Comparison of ENCODE assay signal across 8 cellular contexts in the genomic region with DNA sequence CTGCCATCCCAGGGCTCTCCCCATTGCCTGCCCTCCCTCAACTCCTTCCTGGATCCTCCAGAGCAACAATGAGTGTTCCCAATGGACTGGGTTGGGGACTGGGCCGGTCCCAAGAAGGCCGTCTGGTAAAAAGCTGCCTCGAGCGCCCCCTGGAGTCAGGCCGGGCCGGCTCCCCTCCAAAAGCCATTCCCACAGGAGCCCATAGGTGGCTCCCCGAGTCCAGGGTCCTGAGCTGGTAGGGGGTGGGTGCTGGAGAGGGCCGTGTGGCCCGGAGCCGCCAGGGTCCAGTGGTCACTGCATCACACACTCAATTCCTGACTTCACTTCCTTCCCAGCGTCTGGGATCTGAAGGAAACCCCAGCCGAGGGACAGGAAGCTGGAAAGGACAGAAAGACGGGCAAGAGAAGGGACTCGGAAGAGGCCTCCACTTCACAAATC. TPM values are rescaled to one million over a fixed set of nuclear protein-coding genes. Genes with fewer than 3 reads are reported as not detected.
DNase-seq lines count a peak whose midpoint lies in the region; ATAC-seq and TF ChIP-seq lines count a peak whose summit lies in the region.

No MANE protein-coding gene starts in this region.

- peaks cover 82% of the 10 kb centered on the region for H3K36me3 ChIP-seq in CD4-positive, CD25-positive, alpha-beta regulatory T cell (ENCODE audit: control insufficient read depth, insufficient read depth, low read length)
- no peaks in the 10 kb centered on the region; the same call in 1 of the 2 replicates for H3K36me3 ChIP-seq in HAP-1 (replicated peaks)
- no peaks in the 10 kb centered on the region for H3K36me3 ChIP-seq in OCI-LY3 (replicated peaks; ENCODE audit: low read depth, low read length)

- no peaks in the 10 kb centered on the region for H3K79me2 ChIP-seq in OCI-LY3 (ENCODE audit: low read length)

- H3K4me3 ChIP-seq in CD4-positive, CD25-positive, alpha-beta regulatory T cell (ENCODE audit: low read depth, low read length), result no peak overlapping the region
- H3K4me3 ChIP-seq in HAP-1, result no peak overlapping the region
- H3K4me3 ChIP-seq in OCI-LY3 (ENCODE audit: low read length), result peak overlapping the region; percentile 55; the same call in 1 of the 2 replicates
- peak overlapping the region; percentile 44 for H3K4me3 ChIP-seq in epithelial cell of proximal tubule (ENCODE audit: low read depth, low read length)

- H3K4me2 ChIP-seq in OCI-LY3 (ENCODE audit: low read length), result peak overlapping the region; percentile 53

- no peaks in the 10 kb centered on the region for H3K9me3 ChIP-seq in CD4-positive, CD25-positive, alpha-beta regulatory T cell (ENCODE audit: control insufficient read depth in 2 of 2, low read length in 2 of 2)
- H3K9me3 ChIP-seq in HAP-1 (no peaks in the 10 kb centered on the region), OCI-LY3 (ENCODE audit: insufficient read depth, low read length) (no peaks in the 10 kb centered on the region)

- TF ChIP-seq CTCF in OCI-LY3 (IDR thresholded peaks at IDR 0.05; ENCODE audit: low read depth, low read length), result peak; percentile 94
- peak; percentile 100 for TF ChIP-seq CTCF in epithelial cell of proximal tubule (conservative IDR thresholded peaks at IDR 0.05; ENCODE audit: low read depth, low read length)

- no peak overlapping the region for H2AFZ ChIP-seq in OCI-LY3 (ENCODE audit: low read depth, low read length)

- in situ Hi-C loops in HAP-1 (cut with MboI; ENCODE audit: low sequenced_read_pairs), result no loop called here

- H4K20me1 ChIP-seq in OCI-LY3 (ENCODE audit: insufficient read depth, low read length), result no peaks in the 10 kb centered on the region

- peaks cover 0 to 28% (median 10%) of the 10 kb centered on the region in 4 donors for H3K4me1 Mint-ChIP-seq in CD4-positive, CD25-positive, alpha-beta regulatory T cell
- H3K4me1 Mint-ChIP-seq in naive B cell, result peaks cover 14 to 24% (median 18%) of the 10 kb centered on the region in 3 donors

- ATAC-seq in CD4-positive, CD25-positive, alpha-beta regulatory T cell (ENCODE audit: low read depth in 2 of 2), result peak; percentile 69 to 78
- ATAC-seq in naive B cell (ENCODE audit: low read depth in 2 of 2) (peak; percentile 73 to 84), HG03520 (IDR thresholded peaks at IDR 0.05; ENCODE audit: unreplicated experiment) (no peak)

- H3K27ac ChIP-seq in CD4-positive, CD25-positive, alpha-beta regulatory T cell (ENCODE audit: insufficient read depth, low read length, poor library complexity, severe bottlenecking), result peak overlapping the region; percentile 49
- no peak overlapping the region for H3K27ac ChIP-seq in OCI-LY3 (ENCODE audit: low read length)

- H3K4me3 Mint-ChIP-seq in CD4-positive, CD25-positive, alpha-beta regulatory T cell, result no peak overlapping the region
- no peak overlapping the region for H3K4me3 Mint-ChIP-seq in naive B cell

- no peaks in the 10 kb centered on the region for H3K9me3 Mint-ChIP-seq in CD4-positive, CD25-positive, alpha-beta regulatory T cell
- H3K9me3 Mint-ChIP-seq in naive B cell, result peaks cover 0 to 1% (median 0%) of the 10 kb centered on the region in 7 donors

- no peaks in the 10 kb centered on the region for H3K27me3 Mint-ChIP-seq in CD4-positive, CD25-positive, alpha-beta regulatory T cell
- H3K27me3 Mint-ChIP-seq in naive B cell, result no peaks in the 10 kb centered on the region

- H3K27ac Mint-ChIP-seq in CD4-positive, CD25-positive, alpha-beta regulatory T cell, result peak overlapping the region; percentile 35 to 93 (median 71)
- H3K27ac Mint-ChIP-seq in naive B cell, result peak overlapping the region in 2 of 6 donors; percentile 40 to 90

- H3K4me1 ChIP-seq in CD4-positive, CD25-positive, alpha-beta regulatory T cell (ENCODE audit: control insufficient read depth, insufficient read depth, low read length, poor library complexity, severe bottlenecking), result peaks cover 4% of the 10 kb centered on the region
- H3K4me1 ChIP-seq in HAP-1 (no peaks in the 10 kb centered on the region), OCI-LY3 (ENCODE audit: low read length) (peaks cover 4% of the 10 kb centered on the region)

- no peaks in the 10 kb centered on the region for H3K27me3 ChIP-seq in CD4-positive, CD25-positive, alpha-beta regulatory T cell (ENCODE audit: control insufficient read depth, insufficient read depth, low read length)
- H3K27me3 ChIP-seq in HAP-1 (ENCODE audit: low read depth) (no peaks in the 10 kb centered on the region), OCI-LY3 (ENCODE audit: low read depth, low read length) (no peaks in the 10 kb centered on the region)

- H3K9ac ChIP-seq in OCI-LY3 (ENCODE audit: low read length), result no peak overlapping the region

- DNase-seq in CD4-positive, CD25-positive, alpha-beta regulatory T cell, result peak; percentile 56 to 64 (median 57)
- peak; percentile 34 to 89 for DNase-seq in HAP-1 (ENCODE audit: low spot score in 2 of 2)
- peak; percentile 75 for DNase-seq in activated T-cell treated with anti-CD3 and anti-CD28 coated beads for 1 hour (ENCODE audit: low read depth)
- no peak for DNase-seq in epithelial cell of proximal tubule (ENCODE audit: low read depth)
- DNase-seq in naive B cell, result peak; percentile 59
- peak; percentile 41 to 61 for DNase-seq in stimulated activated CD8-positive, alpha-beta memory T cell treated with anti-CD3 and anti-CD28 coated beads, Interleukin-7, amount 100 ng/mL, for 1 hour (ENCODE audit: low read depth in 2 of 2)

- H3K36me3 Mint-ChIP-seq in CD4-positive, CD25-positive, alpha-beta regulatory T cell, result peaks cover 28% of the 10 kb centered on the region
- H3K36me3 Mint-ChIP-seq in naive B cell, result peaks cover 0 to 13% of the 10 kb centered on the region in 2 donors

RNA-seq across cellular contexts. Expression of gene ALDH4A1, which starts 10.7 kb away (rescaled TPM):
- 1.4 TPM for total RNA-seq in CD4-positive, CD25-positive, alpha-beta regulatory T cell
- 1 to 10 TPM; 1.0 to 2.0 (median 1.5) TPM for polyA plus RNA-seq in CD4-positive, CD25-positive, alpha-beta regulatory T cell
- total RNA-seq in epithelial cell of proximal tubule, result 15.2 and 27.0 TPM in 2 replicates
- polyA plus RNA-seq in naive B cell (ENCODE audit: low read depth in 6 of 6), result 1 to 10 TPM in 4 of 6 donors, under 1 TPM in 2; 0.96 to 6.7 (median 1.1) TPM

RNA-seq across cellular contexts. Expression of gene IFFO2, which starts 43.4 kb away (rescaled TPM):
- 101 TPM for total RNA-seq in CD4-positive, CD25-positive, alpha-beta regulatory T cell
- polyA plus RNA-seq in CD4-positive, CD25-positive, alpha-beta regulatory T cell, result 1 to 10 TPM; 1.4 to 4.7 (median 2.9) TPM
- 61.8 and 107 TPM in 2 replicates for total RNA-seq in epithelial cell of proximal tubule
- polyA plus RNA-seq in naive B cell (ENCODE audit: low read depth in 6 of 6), result 1 to 10 TPM in 4 of 6 donors, under 1 TPM in 2; 0.09 to 3.2 (median 1.4) TPM

RNA-seq across cellular contexts. Expression of gene TAS1R2, which starts 53.6 kb away (rescaled TPM):
- total RNA-seq in CD4-positive, CD25-positive, alpha-beta regulatory T cell, result not detected
- polyA plus RNA-seq in CD4-positive, CD25-positive, alpha-beta regulatory T cell, result not detected
- not detected in 2 replicates for total RNA-seq in epithelial cell of proximal tubule
- not detected for polyA plus RNA-seq in naive B cell (ENCODE audit: low read depth in 6 of 6)

Comparison
In these comparisons a context has a peak if more than half of its experiments do, and no peak if none do; other contexts are left out.
1. H3K4me3 ChIP-seq: peak in OCI-LY3 (single experiment) and epithelial cell of proximal tubule (single experiment); none in CD4-positive, CD25-positive, alpha-beta regulatory T cell (single experiment) and HAP-1 (single experiment).